In genomic region chr1:118958937-118959631, GRCh38 we compare ENCODE assay signal across 18 cellular contexts. TPM values are rescaled to one million over a fixed set of nuclear protein-coding genes. Genes with fewer than 3 reads are reported as not detected.
DNase-seq lines count a peak whose midpoint lies in the region; ATAC-seq and TF ChIP-seq lines count a peak whose summit lies in the region.
"Had no signal": no experiment of that assay in that cellular context is flagged by ENCODE, and none has a peak within 500 bp of the region (broad histone marks: within the 10 kb centered on the region; RNA-seq: fewer than 3 reads in every experiment).

No MANE protein-coding gene starts in this region.

- H3K36me3 ChIP-seq in SU-DHL-6 (ENCODE audit: low read length) (no peaks in the 10 kb centered on the region), psoas muscle (ENCODE audit: insufficient read depth in 1 of 2, low read depth in 1 of 2) (no peaks in the 10 kb centered on the region)
- H3K36me3 ChIP-seq: thyroid gland had no signal

- intact Hi-C loops in psoas muscle (cut with DNase I) = no loop called here

- H3K4me3 ChIP-seq in SU-DHL-6 (ENCODE audit: insufficient read depth, low read length, poor library complexity, severe bottlenecking) (no peak overlapping the region), psoas muscle (no peak overlapping the region)
- H3K4me3 ChIP-seq: thyroid gland had no signal

- H3K4me1 ChIP-seq in psoas muscle = peaks cover 65% of the 10 kb centered on the region
- H3K4me1 ChIP-seq: thyroid gland had no signal

- H3K27me3 ChIP-seq in SU-DHL-6 (ENCODE audit: low read length) (no peaks in the 10 kb centered on the region), psoas muscle (ENCODE audit: insufficient read depth in 3 of 3, low read length in 2 of 3) (no peaks in the 10 kb centered on the region)
- H3K27me3 ChIP-seq: thyroid gland had no signal

- peaks cover 13% of the 10 kb centered on the region for H3F3A ChIP-seq in SU-DHL-6 (ENCODE audit: insufficient read depth)

- H3K27ac ChIP-seq in SU-DHL-6 (ENCODE audit: low read depth, low read length) (peak overlapping the region; percentile 58; the same call in 1 of the 2 replicates), psoas muscle (peak overlapping the region; percentile 91)
- H3K27ac ChIP-seq: thyroid gland had no signal

- H3K9ac ChIP-seq in SU-DHL-6 (ENCODE audit: low read length) = no peak overlapping the region

- peak overlapping the region; percentile 46 for H3K4me2 ChIP-seq in SU-DHL-6 (ENCODE audit: low read depth, low read length, poor library complexity, severe bottlenecking)

- no peaks in the 10 kb centered on the region for H4K20me1 ChIP-seq in SU-DHL-6 (ENCODE audit: low read depth, low read length)

- 22 to 41% (median 25%) methylated on average over 1 of the region's 1 CpG for WGBS in psoas muscle, 3 donors

- peak; percentile 9 for ATAC-seq in HG02943 (IDR thresholded peaks at IDR 0.05; ENCODE audit: low read depth, unreplicated experiment)
- peak; percentile 17 to 67 (median 39) for ATAC-seq in psoas muscle
- no peak for ATAC-seq in GM19023 (IDR thresholded peaks at IDR 0.05; ENCODE audit: unreplicated experiment)
- no peak for ATAC-seq in GM18907 (IDR thresholded peaks at IDR 0.05; ENCODE audit: unreplicated experiment)
- ATAC-seq in GM18873 (IDR thresholded peaks at IDR 0.05; ENCODE audit: low FRiP score, unreplicated experiment) = no peak
- ATAC-seq: right cardiac atrium had no signal

- H3K9me2 ChIP-seq in SU-DHL-6 (replicated peaks; ENCODE audit: insufficient read depth, low read length) = no peaks in the 10 kb centered on the region

- DNase-seq in DMS79 treated with DMSO at 0.1 percent for 48 hours (lab: John Stamatoyannopoulos, UW) = peak; percentile 23
- peak in 1 of 2 donors; percentile 55 for DNase-seq in psoas muscle
- DNase-seq in T-helper 9 cell = no peak
- DNase-seq: activated CD4-positive, alpha-beta T cell treated with anti-CD3 and anti-CD28 coated beads for 48 hours; COR-L47; endodermal cell; NCI-H1417 treated with DMSO at 0.1 percent for 48 hours; nucleus accumbens; right cardiac atrium; stimulated activated CD4-positive, alpha-beta T cell treated with anti-CD3 and anti-CD28 coated beads, Interleukin-15, amount 100 ng/mL, for 24 hours; SW 1271; thyroid gland had no signal

- no peaks in the 10 kb centered on the region for H3K79me2 ChIP-seq in SU-DHL-6 (ENCODE audit: insufficient read depth, low read length)

- H3K9me3 ChIP-seq in SU-DHL-6 (ENCODE audit: insufficient read depth, low read length) (no peaks in the 10 kb centered on the region), psoas muscle (no peaks in the 10 kb centered on the region)
- H3K9me3 ChIP-seq: thyroid gland had no signal

- TF ChIP-seq CTCF in SU-DHL-6 (IDR thresholded peaks at IDR 0.05; ENCODE audit: insufficient read depth, low read length, poor library complexity, severe bottlenecking) = no peak
- no peak for TF ChIP-seq CTCF in psoas muscle (IDR thresholded peaks at IDR 0.05)

- H2AFZ ChIP-seq in SU-DHL-6 (ENCODE audit: low read depth, low read length, severe bottlenecking) = no peak overlapping the region

RNA-seq across cellular contexts. Expression of gene TBX15, which starts 29.1 kb away (rescaled TPM):
- 100 to 1,000 TPM in 3 of 4 donors, 10 to 100 TPM in 1; 62.5 to 220 (median 143) TPM for total RNA-seq in psoas muscle
- 100 to 1,000 TPM in 1 of 3 donors, 10 to 100 TPM in 2; 37.0 to 105 (median 53.8) TPM for polyA plus RNA-seq in psoas muscle
- total RNA-seq: activated T-helper 2 cell treated with anti-CD3 and anti-CD28 coated beads, Interferon-gamma antibody, Interleukin-2, Interleukin-4, amounts not matched to agents 10 μg/mL and 5 μg/mL and 100 μg/mL, durations not matched to agents 14 hours and 24 hours and 36 hours had no signal

Comparison
In these comparisons a context has a peak if more than half of its experiments do, and no peak if none do; other contexts are left out.
1. ATAC-seq: peak in HG02943 (single experiment) and psoas muscle (4 of 4); none in GM19023 (single experiment), GM18907 (single experiment) and GM18873 (single experiment).